ENCODE assay signal across 18 cellular contexts in the genomic region with DNA sequence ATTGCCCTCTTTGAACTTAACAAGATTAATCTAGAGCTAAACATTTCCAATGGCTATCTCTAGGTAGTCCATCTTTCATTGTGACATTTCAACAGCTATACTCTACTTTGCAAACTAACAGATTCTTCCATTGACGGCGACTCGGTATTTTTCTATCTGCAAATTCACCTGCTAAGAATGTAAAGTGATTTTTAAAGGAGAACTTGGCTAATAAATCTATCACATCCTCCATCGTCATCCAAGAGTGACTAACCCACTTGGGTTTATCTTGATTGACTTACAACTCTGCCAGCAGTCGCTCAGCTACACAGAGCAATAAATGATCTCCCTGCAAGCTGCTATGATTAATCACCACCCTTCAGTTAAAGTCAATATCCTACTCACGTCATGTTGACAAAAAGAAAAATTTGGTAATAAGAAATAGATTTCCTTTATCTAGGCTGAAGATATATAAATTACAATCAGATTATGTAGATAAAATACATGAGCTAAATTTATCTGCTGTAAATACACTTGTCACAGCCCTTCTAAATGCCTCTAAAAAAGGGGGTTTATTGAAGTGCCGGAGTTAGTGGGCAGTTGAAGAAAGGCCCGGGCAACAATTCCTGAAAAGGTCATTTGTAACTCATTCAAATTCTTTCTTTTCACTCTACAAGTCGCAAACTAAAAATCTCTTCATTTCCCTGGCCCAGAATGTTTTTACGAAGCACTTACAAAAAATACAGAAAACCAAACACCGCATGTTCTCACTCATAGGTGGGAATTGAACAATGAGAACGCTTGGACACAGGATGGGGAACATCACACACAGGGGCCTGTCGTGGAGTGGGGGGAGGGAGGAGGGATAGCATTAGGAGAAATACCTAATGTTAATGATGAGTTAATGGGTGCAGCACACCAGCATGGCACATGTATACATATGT.
DNase-seq lines count a peak whose midpoint lies in the region; ATAC-seq and TF ChIP-seq lines count a peak whose summit lies in the region.
"Had no signal": no experiment of that assay in that cellular context is flagged by ENCODE, and none has a peak within 500 bp of the region (broad histone marks: within the 10 kb centered on the region; RNA-seq: fewer than 3 reads in every experiment).

No MANE protein-coding gene starts in this region.

- H3K27me3 Mint-ChIP-seq in central memory CD8-positive, alpha-beta T cell, result no peaks in the 10 kb centered on the region
- peaks cover 38% of the 10 kb centered on the region for H3K27me3 Mint-ChIP-seq in progenitor cell of endocrine pancreas
- no peaks in the 10 kb centered on the region for H3K27me3 Mint-ChIP-seq in CD8-positive, alpha-beta memory T cell
- peaks cover 2% of the 10 kb centered on the region for H3K27me3 Mint-ChIP-seq in glutamatergic neuron (ENCODE audit: unreplicated experiment)

- H3K36me3 Mint-ChIP-seq in central memory CD8-positive, alpha-beta T cell (ENCODE audit: insufficient read depth), result peaks cover 4% of the 10 kb centered on the region
- H3K36me3 Mint-ChIP-seq in progenitor cell of endocrine pancreas (ENCODE audit: insufficient read depth), result peaks cover 6% of the 10 kb centered on the region
- peaks cover 10 to 23% (median 11%) of the 10 kb centered on the region in 3 donors for H3K36me3 Mint-ChIP-seq in CD8-positive, alpha-beta memory T cell
- no peaks in the 10 kb centered on the region for H3K36me3 Mint-ChIP-seq in glutamatergic neuron (ENCODE audit: unreplicated experiment)

- no peaks in the 10 kb centered on the region for H3K9me3 Mint-ChIP-seq in central memory CD8-positive, alpha-beta T cell
- peaks cover 10% of the 10 kb centered on the region for H3K9me3 Mint-ChIP-seq in progenitor cell of endocrine pancreas (ENCODE audit: low read depth)
- peaks cover 0 to 2% (median 0%) of the 10 kb centered on the region in 5 donors for H3K9me3 Mint-ChIP-seq in CD8-positive, alpha-beta memory T cell
- peaks cover 2% of the 10 kb centered on the region for H3K9me3 Mint-ChIP-seq in glutamatergic neuron (ENCODE audit: unreplicated experiment)

- H3K27ac ChIP-seq in CD8-positive, alpha-beta memory T cell (ENCODE audit: low read depth, low read length), result no peak overlapping the region
- H3K27ac ChIP-seq: PC-9, thoracic aorta had no signal

- peak; percentile 71 for DNase-seq in HCEC 1CT
- peak; percentile 71 for DNase-seq in NCI-H460 (ENCODE audit: extremely low read depth, low read depth)
- DNase-seq in central memory CD8-positive, alpha-beta T cell (ENCODE audit: low spot score in 2 of 2), result no peak
- no peak for DNase-seq in progenitor cell of endocrine pancreas (ENCODE audit: low spot score, unreplicated experiment)
- no peak for DNase-seq in stimulated activated naive CD4-positive, alpha-beta T cell treated with Interleukin-2 at 50 U/mL for 16 hours (lab: John Stamatoyannopoulos, UW)
- no peak for DNase-seq in CD8-positive, alpha-beta memory T cell
- no peak for DNase-seq in glutamatergic neuron
- DNase-seq: activated effector memory CD4-positive, alpha-beta T cell treated with Interleukin-2 at 50 U/mL for 16 hours; anterior cingulate cortex; DND-41; H9; NCI-H2029 treated with DMSO at 0.1 percent for 48 hours; NCI-H69; PC-9; stimulated activated CD4-positive, alpha-beta T cell treated with anti-CD3 and anti-CD28 coated beads, Interleukin-4, amount 100 ng/mL, for 24 hours; stimulated activated CD8-positive, alpha-beta memory T cell treated with anti-CD3 and anti-CD28 coated beads, Interleukin-4, amount 100 ng/mL, for 48 hours; T-helper 2 cell had no signal

- peak overlapping the region; percentile 35 for H3K27ac Mint-ChIP-seq in central memory CD8-positive, alpha-beta T cell (ENCODE audit: low read depth)
- H3K27ac Mint-ChIP-seq in progenitor cell of endocrine pancreas (peak overlapping the region; percentile 47), glutamatergic neuron (ENCODE audit: unreplicated experiment) (no peak overlapping the region)
- no peak overlapping the region for H3K27ac Mint-ChIP-seq in CD8-positive, alpha-beta memory T cell

- peaks cover 67% of the 10 kb centered on the region for H3K4me1 Mint-ChIP-seq in central memory CD8-positive, alpha-beta T cell
- H3K4me1 Mint-ChIP-seq in progenitor cell of endocrine pancreas (ENCODE audit: low read depth) (peaks cover 23% of the 10 kb centered on the region), glutamatergic neuron (ENCODE audit: low read depth, unreplicated experiment) (peaks cover 12% of the 10 kb centered on the region)
- peaks cover 58 to 90% (median 71%) of the 10 kb centered on the region in 3 donors for H3K4me1 Mint-ChIP-seq in CD8-positive, alpha-beta memory T cell

- no peak for TF ChIP-seq CTCF in progenitor cell of endocrine pancreas (IDR thresholded peaks at IDR 0.05; ENCODE audit: unreplicated experiment)
- TF ChIP-seq CTCF in glutamatergic neuron (IDR thresholded peaks at IDR 0.05; ENCODE audit: partially characterized antibody, unreplicated experiment), result no peak

- H3K36me3 ChIP-seq in CD8-positive, alpha-beta memory T cell (ENCODE audit: insufficient read depth, low read length), result no peaks in the 10 kb centered on the region
- H3K36me3 ChIP-seq: thoracic aorta had no signal

- H3K4me3 ChIP-seq in CD8-positive, alpha-beta memory T cell (ENCODE audit: low read length), result no peak overlapping the region
- H3K4me3 ChIP-seq: PC-9, thoracic aorta had no signal

- no peaks in the 10 kb centered on the region for H3K27me3 ChIP-seq in CD8-positive, alpha-beta memory T cell (ENCODE audit: insufficient read depth, low read length, poor library complexity, severe bottlenecking)

- CTCF ChIA-PET in CD8-positive, alpha-beta memory T cell (lab: Charles Lee), result no interaction called here

- H3K9me3 ChIP-seq in CD8-positive, alpha-beta memory T cell (ENCODE audit: low read length), result no peaks in the 10 kb centered on the region
- H3K9me3 ChIP-seq: thoracic aorta had no signal

- H3K4me1 ChIP-seq in CD8-positive, alpha-beta memory T cell (ENCODE audit: insufficient read depth, low read length), result peaks cover 14% of the 10 kb centered on the region

- POLR2A ChIA-PET in CD8-positive, alpha-beta memory T cell (lab: Charles Lee), result no interaction called here

- no peak for ATAC-seq in central memory CD8-positive, alpha-beta T cell (replicated peaks; ENCODE audit: extremely low read depth, poor library complexity, severe bottlenecking)

- H3K4me3 Mint-ChIP-seq in central memory CD8-positive, alpha-beta T cell, result no peak overlapping the region
- no peak overlapping the region for H3K4me3 Mint-ChIP-seq in progenitor cell of endocrine pancreas (ENCODE audit: low read depth)
- no peak overlapping the region for H3K4me3 Mint-ChIP-seq in CD8-positive, alpha-beta memory T cell
- H3K4me3 Mint-ChIP-seq in glutamatergic neuron (ENCODE audit: unreplicated experiment), result no peak overlapping the region
- H3K4me3 Mint-ChIP-seq: H9 had no signal

Comparison
In these comparisons a context has a peak if more than half of its experiments do, and no peak if none do; other contexts are left out.
1. DNase-seq: peak in HCEC 1CT (single experiment) and NCI-H460 (single experiment); none in central memory CD8-positive, alpha-beta T cell (0 of 2), progenitor cell of endocrine pancreas (single experiment), stimulated activated naive CD4-positive, alpha-beta T cell treated with Interleukin-2 at 50 U/mL for 16 hours (single experiment), CD8-positive, alpha-beta memory T cell (0 of 5) and glutamatergic neuron (single experiment).
2. H3K27ac Mint-ChIP-seq: peak in central memory CD8-positive, alpha-beta T cell (single experiment) and progenitor cell of endocrine pancreas (single experiment); none in CD8-positive, alpha-beta memory T cell (0 of 8) and glutamatergic neuron (single experiment).